In genomic region chr3:30637310-30638227, GRCh38 we compare ENCODE assay signal across 19 cellular contexts. TPM values are rescaled to one million over a fixed set of nuclear protein-coding genes. Genes with fewer than 3 reads are reported as not detected.
DNase-seq lines count a peak whose midpoint lies in the region; ATAC-seq and TF ChIP-seq lines count a peak whose summit lies in the region.
"Had no signal": no experiment of that assay in that cellular context is flagged by ENCODE, and none has a peak within 500 bp of the region (broad histone marks: within the 10 kb centered on the region; RNA-seq: fewer than 3 reads in every experiment).

No MANE protein-coding gene starts in this region.

- CTCF ChIA-PET in CD8-positive, alpha-beta T cell (lab: Charles Lee), result interaction anchor here (1.0 to 1.1 kb wide), 2 partner anchors 8 to 25 kb away, joined by 3 to 4 read pairs; no protein-coding TSS in a partner anchor
- CTCF ChIA-PET in activated CD4-positive, alpha-beta memory T cell treated with anti-CD3 and anti-CD28 coated beads for 36 hours (lab: Charles Lee), result interaction anchor here (0.7 to 0.8 kb wide), 2 partner anchors 9 to 21 kb away, joined by 3 read pairs; no protein-coding TSS in a partner anchor

- H3K27me3 ChIP-seq in BLaER1 treated with 17β-estradiol and CSF1 and Interleukin-3, amounts not matched to agents 10 nM and 100 nM, result no peaks in the 10 kb centered on the region
- no peaks in the 10 kb centered on the region for H3K27me3 ChIP-seq in CD8-positive, alpha-beta T cell (ENCODE audit: insufficient read depth, low read length)
- H3K27me3 ChIP-seq in gastrocnemius medialis, result no peaks in the 10 kb centered on the region
- H3K27me3 ChIP-seq: upper lobe of right lung had no signal

- H3K4me1 Mint-ChIP-seq in CD8-positive, alpha-beta T cell (ENCODE audit: low read depth), result peaks cover 96% of the 10 kb centered on the region
- peaks cover 85% of the 10 kb centered on the region for H3K4me1 Mint-ChIP-seq in activated CD4-positive, alpha-beta memory T cell treated with anti-CD3 and anti-CD28 coated beads for 36 hours (ENCODE audit: low read depth)
- peaks cover 99 to 100% of the 10 kb centered on the region in 2 donors for H3K4me1 Mint-ChIP-seq in immature natural killer cell

- peaks cover 5 to 44% (median 24%) of the 10 kb centered on the region in 11 experiments; a peak in 17 of 22 replicates for H3K36me3 ChIP-seq in BLaER1 treated with 17β-estradiol and CSF1 and Interleukin-3, amounts not matched to agents 10 nM and 100 nM
- H3K36me3 ChIP-seq in CD8-positive, alpha-beta T cell (ENCODE audit: insufficient read depth, low read length), result no peaks in the 10 kb centered on the region
- H3K36me3 ChIP-seq in gastrocnemius medialis, result no peaks in the 10 kb centered on the region

- H3K27me3 Mint-ChIP-seq in CD8-positive, alpha-beta T cell (ENCODE audit: low read depth), result no peaks in the 10 kb centered on the region
- no peaks in the 10 kb centered on the region for H3K27me3 Mint-ChIP-seq in activated CD4-positive, alpha-beta memory T cell treated with anti-CD3 and anti-CD28 coated beads for 36 hours
- H3K27me3 Mint-ChIP-seq in immature natural killer cell (ENCODE audit: low read depth in 3 of 3), result peaks cover 0 to 5% (median 2%) of the 10 kb centered on the region in 3 donors

- POLR2A ChIA-PET in CD8-positive, alpha-beta T cell (lab: Charles Lee), result interaction anchor here (0.7 to 3.9 kb wide), 9 partner anchors 8 to 438 kb away, joined by 3 to 39 read pairs (median 4); no protein-coding TSS in a partner anchor
- POLR2A ChIA-PET in activated CD4-positive, alpha-beta memory T cell treated with anti-CD3 and anti-CD28 coated beads for 36 hours (lab: Charles Lee), result interaction anchor here (1.1 to 17.4 kb wide), 7 partner anchors 14 to 31 kb away, joined by 3 to 200 read pairs (median 16); partner anchors contain the start of gene TGFBR2

- H3K4me1 ChIP-seq in BLaER1 treated with 17β-estradiol and CSF1 and Interleukin-3, amounts not matched to agents 10 nM and 100 nM, result peaks cover 93 to 100% (median 100%) of the 10 kb centered on the region in 10 experiments
- H3K4me1 ChIP-seq in CD8-positive, alpha-beta T cell (ENCODE audit: insufficient read depth, low read length), result peaks cover 100% of the 10 kb centered on the region
- H3K4me1 ChIP-seq in gastrocnemius medialis, result peaks cover 28 to 62% of the 10 kb centered on the region in 2 donors

- H3K36me3 Mint-ChIP-seq in CD8-positive, alpha-beta T cell, result peaks cover 50% of the 10 kb centered on the region
- H3K36me3 Mint-ChIP-seq in activated CD4-positive, alpha-beta memory T cell treated with anti-CD3 and anti-CD28 coated beads for 36 hours, result peaks cover 26% of the 10 kb centered on the region
- H3K36me3 Mint-ChIP-seq in immature natural killer cell, result peaks cover 0 to 12% (median 11%) of the 10 kb centered on the region in 3 donors

- H3K27ac ChIP-seq in BLaER1 treated with 17β-estradiol and CSF1 and Interleukin-3, amounts not matched to agents 10 nM and 100 nM, result peak overlapping the region in 9 of 11 experiments; percentile 12 to 94 (median 90); a peak in 17 of 22 replicates
- no peak overlapping the region for H3K27ac ChIP-seq in CD8-positive, alpha-beta T cell (ENCODE audit: low read depth, low read length)
- no peak overlapping the region for H3K27ac ChIP-seq in gastrocnemius medialis
- H3K27ac ChIP-seq: HL-60, SK-N-MC, upper lobe of right lung had no signal

- H3K4me3 Mint-ChIP-seq in CD8-positive, alpha-beta T cell, result peak overlapping the region; percentile 46
- H3K4me3 Mint-ChIP-seq in activated CD4-positive, alpha-beta memory T cell treated with anti-CD3 and anti-CD28 coated beads for 36 hours, result peak overlapping the region; percentile 68
- peak overlapping the region in 2 of 5 donors; percentile 26 to 68 for H3K4me3 Mint-ChIP-seq in immature natural killer cell

- intact Hi-C loops in CD8-positive, alpha-beta T cell (cut with DNase I, micrococcal nuclease), result loop anchor here in 1 of 2 experiments (2.0 kb wide), 1 partner anchor 13 kb away; no protein-coding TSS in a partner anchor
- intact Hi-C loops in activated CD4-positive, alpha-beta memory T cell treated with anti-CD3 and anti-CD28 coated beads for 36 hours (cut with micrococcal nuclease), result no loop called here
- intact Hi-C loops in gastrocnemius medialis (cut with DNase I; ENCODE audit: low total_unique reads), result no loop called here

- no peak overlapping the region for H3K9ac ChIP-seq in BLaER1 treated with 17β-estradiol and CSF1 and Interleukin-3, amounts not matched to agents 10 nM and 100 nM

- no peak for TF ChIP-seq CTCF in CD8-positive, alpha-beta T cell (IDR thresholded peaks at IDR 0.05)
- TF ChIP-seq CTCF in gastrocnemius medialis (IDR thresholded peaks at IDR 0.05 in 4 of 5, conservative IDR thresholded peaks at IDR 0.05 in 1 of 5), result no peak

- H3K4me2 ChIP-seq in BLaER1 treated with 17β-estradiol and CSF1 and Interleukin-3, amounts not matched to agents 10 nM and 100 nM, result peak overlapping the region; percentile 51 to 96 (median 89)
- H3K4me2 ChIP-seq: smooth muscle cell had no signal

- peaks cover 0 to 11% (median 0%) of the 10 kb centered on the region in 11 experiments; a peak in 2 of 22 replicates for H3K9me3 ChIP-seq in BLaER1 treated with 17β-estradiol and CSF1 and Interleukin-3, amounts not matched to agents 10 nM and 100 nM (replicated peaks in 1 of 11)
- no peaks in the 10 kb centered on the region for H3K9me3 ChIP-seq in CD8-positive, alpha-beta T cell (ENCODE audit: low read length)
- H3K9me3 ChIP-seq in gastrocnemius medialis, result no peaks in the 10 kb centered on the region
- H3K9me3 ChIP-seq: upper lobe of right lung had no signal

- ATAC-seq in CD8-positive, alpha-beta T cell, result no peak
- ATAC-seq in gastrocnemius medialis, result no peak
- ATAC-seq: Panc1, upper lobe of right lung had no signal

- TF ChIP-seq POLR2A in gastrocnemius medialis (IDR thresholded peaks at IDR 0.05), result no peak

- H3K9me3 Mint-ChIP-seq in CD8-positive, alpha-beta T cell, result no peaks in the 10 kb centered on the region
- no peaks in the 10 kb centered on the region for H3K9me3 Mint-ChIP-seq in activated CD4-positive, alpha-beta memory T cell treated with anti-CD3 and anti-CD28 coated beads for 36 hours
- no peaks in the 10 kb centered on the region for H3K9me3 Mint-ChIP-seq in immature natural killer cell

- in situ Hi-C loops in gastrocnemius medialis (cut with MboI; ENCODE audit: low sequenced_read_pairs in 4 of 4), result no loop called here

- no peak for DNase-seq in CD8-positive, alpha-beta T cell
- no peak for DNase-seq in activated CD4-positive, alpha-beta memory T cell treated with anti-CD3 and anti-CD28 coated beads for 36 hours
- DNase-seq in immature natural killer cell (no peak), gastrocnemius medialis (no peak), activated gamma-delta T cell treated with Interleukin-2 at 50 U/mL for 16 hours (no peak), COLO668 (lab: John Stamatoyannopoulos, UW; ENCODE audit: unreplicated experiment) (no peak), GOT3 (lab: John Stamatoyannopoulos, UW) (no peak)
- DNase-seq: C1 segment of cervical spinal cord, cerebellar nuclear complex, foreskin fibroblast, KBM-7, NCI-H1048, NCI-H526, upper lobe of right lung had no signal

- H3K27ac Mint-ChIP-seq in CD8-positive, alpha-beta T cell, result peak overlapping the region; percentile 94
- H3K27ac Mint-ChIP-seq in activated CD4-positive, alpha-beta memory T cell treated with anti-CD3 and anti-CD28 coated beads for 36 hours, result peak overlapping the region; percentile 91
- H3K27ac Mint-ChIP-seq in immature natural killer cell, result peak overlapping the region; percentile 76 to 98 (median 94)

- H4K20me1 ChIP-seq in BLaER1 treated with 17β-estradiol and CSF1 and Interleukin-3, amounts not matched to agents 10 nM and 100 nM, result peaks cover 0 to 85% (median 19%) of the 10 kb centered on the region in 11 experiments; a peak in 11 of 22 replicates

- H3K4me3 ChIP-seq in BLaER1 treated with 17β-estradiol and CSF1 and Interleukin-3, amounts not matched to agents 10 nM and 100 nM, result no peak overlapping the region
- H3K4me3 ChIP-seq in CD8-positive, alpha-beta T cell (ENCODE audit: low read depth, low read length), result no peak overlapping the region
- H3K4me3 ChIP-seq in gastrocnemius medialis, result no peak overlapping the region
- H3K4me3 ChIP-seq: SK-N-MC, smooth muscle cell, upper lobe of right lung had no signal

RNA-seq across cellular contexts. Expression of gene TGFBR2, which starts 31.2 kb away (rescaled TPM):
- 100 to 1,000 TPM; 191 to 197 TPM for total RNA-seq in CD8-positive, alpha-beta T cell
- total RNA-seq in activated CD4-positive, alpha-beta memory T cell treated with anti-CD3 and anti-CD28 coated beads for 36 hours, result 10 to 100 TPM; 36.8 to 37.0 TPM
- 100 to 1,000 TPM in 1 of 3 donors, 10 to 100 TPM in 2; 36.8 to 101 (median 43.6) TPM for polyA plus RNA-seq in immature natural killer cell
- total RNA-seq in gastrocnemius medialis, result 10 to 100 TPM; 38.3 to 53.8 (median 47.2) TPM

Comparison
In these comparisons a context has a peak if more than half of its experiments do, and no peak if none do; other contexts are left out.
1. H3K27ac ChIP-seq: peak in BLaER1 treated with 17β-estradiol and CSF1 and Interleukin-3, amounts not matched to agents 10 nM and 100 nM (9 of 11); none in CD8-positive, alpha-beta T cell (single experiment) and gastrocnemius medialis (0 of 4).
2. Peak in every context shown above with its lines, with median percentiles within 50 percentile points of each other: H3K27ac Mint-ChIP-seq.